32 cellular contexts compared by ENCODE assay signal in the genomic region with DNA sequence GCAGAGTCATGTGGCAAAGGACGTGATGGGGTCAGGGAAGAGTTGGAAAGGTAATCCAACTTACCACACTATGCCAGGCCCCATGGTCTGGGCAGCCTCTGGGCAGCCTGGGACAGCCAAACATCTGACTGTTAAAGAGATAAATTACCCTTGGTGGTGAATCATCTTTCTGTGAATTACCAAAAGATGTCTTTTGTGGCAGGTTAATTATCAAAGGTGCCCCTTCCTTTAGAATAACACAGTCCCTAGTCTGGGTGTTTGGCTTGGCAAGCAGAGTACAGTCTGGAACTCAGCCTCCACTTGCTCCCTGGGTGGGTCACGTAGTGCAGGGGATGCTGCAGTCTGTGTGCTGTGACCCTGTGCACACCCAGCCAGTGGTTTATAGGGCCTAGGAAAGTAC.
"Had no signal": no experiment of that assay in that cellular context is flagged by ENCODE, and none has a peak within 500 bp of the region (broad histone marks: within the 10 kb centered on the region; RNA-seq: fewer than 3 reads in every experiment).

No MANE protein-coding gene starts in this region.

- H3K4me1 ChIP-seq: Peyer's patch had no signal

- H3K4me3 ChIP-seq: cardiac muscle cell, K562, Peyer's patch, SK-N-MC had no signal

- H3K27ac Mint-ChIP-seq: activated CD4-positive, alpha-beta memory T cell treated with anti-CD3 and anti-CD28 coated beads, Interleukin-2, amount 10 ng/mL, durations not matched to agents 7 days and 5 days; activated CD8-positive, alpha-beta memory T cell treated with anti-CD3 and anti-CD28 coated beads, Interleukin-2, amount 10 ng/mL, durations not matched to agents 7 days and 5 days; activated naive CD4-positive, alpha-beta T cell treated with anti-CD3 and anti-CD28 coated beads, Interleukin-2, amount 10 ng/mL, durations not matched to agents 7 days and 5 days; activated naive CD8-positive, alpha-beta T cell; activated naive CD8-positive, alpha-beta T cell treated with anti-CD3 and anti-CD28 coated beads, Interleukin-2, amount 50 U/mL, for 24 hours had no signal

- H3K4me3 Mint-ChIP-seq: activated CD4-positive, alpha-beta memory T cell treated with anti-CD3 and anti-CD28 coated beads, Interleukin-2, amount 10 ng/mL, durations not matched to agents 7 days and 5 days; activated CD8-positive, alpha-beta memory T cell treated with anti-CD3 and anti-CD28 coated beads, Interleukin-2, amount 10 ng/mL, durations not matched to agents 7 days and 5 days; activated naive CD4-positive, alpha-beta T cell treated with anti-CD3 and anti-CD28 coated beads, Interleukin-2, amount 10 ng/mL, durations not matched to agents 7 days and 5 days; activated naive CD8-positive, alpha-beta T cell; activated naive CD8-positive, alpha-beta T cell treated with anti-CD3 and anti-CD28 coated beads, Interleukin-2, amount 50 U/mL, for 24 hours had no signal

- H3K27ac ChIP-seq: cardiac muscle cell, Peyer's patch, SK-N-MC, WERI-Rb-1 had no signal

- H3K4me1 Mint-ChIP-seq: activated CD4-positive, alpha-beta memory T cell treated with anti-CD3 and anti-CD28 coated beads, Interleukin-2, amount 10 ng/mL, durations not matched to agents 7 days and 5 days; activated CD8-positive, alpha-beta memory T cell treated with anti-CD3 and anti-CD28 coated beads, Interleukin-2, amount 10 ng/mL, durations not matched to agents 7 days and 5 days; activated naive CD4-positive, alpha-beta T cell treated with anti-CD3 and anti-CD28 coated beads, Interleukin-2, amount 10 ng/mL, durations not matched to agents 7 days and 5 days; activated naive CD8-positive, alpha-beta T cell treated with anti-CD3 and anti-CD28 coated beads, Interleukin-2, amount 50 U/mL, for 24 hours had no signal

- DNase-seq: activated CD4-positive, alpha-beta memory T cell treated with anti-CD3 and anti-CD28 coated beads, Interleukin-2, amount 10 ng/mL, durations not matched to agents 7 days and 5 days; activated CD4-positive, alpha-beta T cell treated with anti-CD3 and anti-CD28 coated beads for 1 hour; activated CD4-positive, alpha-beta T cell treated with anti-CD3 and anti-CD28 coated beads for 48 hours; activated CD4-positive, CD25-positive, alpha-beta regulatory T cell; activated CD8-positive, alpha-beta memory T cell treated with anti-CD3 and anti-CD28 coated beads for 24 hours; activated CD8-positive, alpha-beta memory T cell treated with anti-CD3 and anti-CD28 coated beads, Interleukin-2, amount 10 ng/mL, durations not matched to agents 7 days and 5 days; activated CD8-positive, alpha-beta memory T cell treated with anti-CD3 and anti-CD28 coated beads, Interleukin-2, amount 50 U/mL, for 48 hours; activated effector memory CD4-positive, alpha-beta T cell treated with Interleukin-2 at 50 U/mL for 16 hours; activated naive CD4-positive, alpha-beta T cell treated with anti-CD3 and anti-CD28 coated beads, Interleukin-2, amount 10 ng/mL, durations not matched to agents 7 days and 5 days; activated naive CD8-positive, alpha-beta T cell treated with anti-CD3 and anti-CD28 coated beads, Interleukin-2, amount 50 U/mL, for 24 hours; activated T-cell treated with anti-CD3 and anti-CD28 coated beads, Interleukin-2, amount 50 U/mL, for 48 hours; aorta; IMR-90; NCI-H1092 treated with DMSO at 0.1 percent for 48 hours; NCI-H1417; NCI-H146; NCI-H187; NCI-H2029 treated with DMSO at 0.1 percent for 48 hours; NCI-H2171 treated with DMSO at 0.1 percent for 48 hours; NCI-H446; NCI-H524; NCI-H69; NK-92 treated with Interleukin-12 subunit alpha and Interleukin-12 subunit beta, amount 100 ng/mL, for 24 hours; PC-3; Peyer's patch; Right ventricle myocardium superior; T1000; WERI-Rb-1 had no signal

- H3K36me3 ChIP-seq: cardiac muscle cell, Peyer's patch, WERI-Rb-1 had no signal

- ATAC-seq: activated CD8-positive, alpha-beta memory T cell treated with anti-CD3 and anti-CD28 coated beads, Interleukin-2, amount 10 ng/mL, durations not matched to agents 7 days and 5 days; activated naive CD8-positive, alpha-beta T cell treated with anti-CD3 and anti-CD28 coated beads, Interleukin-2, amount 50 U/mL, for 24 hours; K562; PC-3 had no signal

- H3K27me3 ChIP-seq: cardiac muscle cell, Peyer's patch had no signal

- H3K27me3 Mint-ChIP-seq: activated naive CD4-positive, alpha-beta T cell treated with anti-CD3 and anti-CD28 coated beads, Interleukin-2, amount 10 ng/mL, durations not matched to agents 7 days and 5 days; activated naive CD8-positive, alpha-beta T cell; activated naive CD8-positive, alpha-beta T cell treated with anti-CD3 and anti-CD28 coated beads, Interleukin-2, amount 50 U/mL, for 24 hours had no signal
